ENCODE assay signal across 26 cellular contexts in the genomic region with DNA sequence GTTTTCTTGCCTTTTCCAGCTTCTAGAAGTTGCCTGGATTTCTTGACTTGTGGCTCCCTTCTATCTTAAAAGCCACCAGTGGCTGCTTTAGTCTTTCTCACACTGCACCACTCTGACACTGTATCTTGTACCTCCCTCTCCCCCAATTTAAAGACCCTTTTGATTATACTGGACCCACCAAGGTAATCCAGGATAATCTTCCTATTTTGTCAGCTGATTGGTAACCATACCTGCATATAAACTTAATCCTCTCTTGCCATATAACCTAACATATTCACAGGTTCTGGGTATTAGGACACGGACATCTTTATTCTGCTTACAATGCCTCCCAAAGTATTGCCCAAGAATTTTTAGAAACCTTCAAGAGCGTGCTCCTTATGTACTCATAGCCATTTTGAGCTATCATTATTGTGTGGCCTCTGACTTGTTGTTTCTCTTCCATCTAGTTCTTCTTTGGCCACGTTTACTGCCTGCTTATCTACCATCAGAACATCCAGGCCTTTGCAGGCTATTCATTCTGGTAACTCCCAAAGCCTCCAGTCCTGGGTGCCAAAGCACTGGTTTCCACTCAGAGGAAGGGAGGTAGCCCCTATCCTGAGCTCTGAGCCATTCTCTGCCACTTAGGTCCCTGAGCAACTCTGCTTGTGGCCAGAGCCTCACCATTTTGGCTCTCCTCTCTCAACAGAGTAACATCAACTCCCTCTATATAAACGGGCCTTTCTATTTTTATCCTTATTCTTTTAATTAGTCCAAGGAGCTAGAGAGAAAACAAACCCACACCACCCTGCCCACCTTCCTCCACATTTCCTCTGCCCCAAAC.
"Had no signal": no experiment of that assay in that cellular context is flagged by ENCODE, and none has a peak within 500 bp of the region (broad histone marks: within the 10 kb centered on the region; RNA-seq: fewer than 3 reads in every experiment).

No MANE protein-coding gene starts in this region.

- H3K27ac ChIP-seq: left ventricle myocardium inferior, pancreas, prostate gland, spleen, thyroid gland, transverse colon, upper lobe of left lung, vagina had no signal

- H3K9me3 Mint-ChIP-seq: nephron; stimulated activated memory B cell treated with anti-CD40 and anti-IgM and Interleukin-4, amounts not matched to agents 10 μg/mL and 1 μg/mL and 100 μg/mL, for 72 hours had no signal

- H3K4me3 Mint-ChIP-seq: mesothelial cell of epicardium; naive thymus-derived CD8-positive, alpha-beta T cell; nephron; neural crest cell; stimulated activated memory B cell treated with anti-CD40 and anti-IgM and Interleukin-4, amounts not matched to agents 10 μg/mL and 1 μg/mL and 100 μg/mL, for 72 hours; stimulated activated naive CD8-positive, alpha-beta T cell treated with anti-CD3 and anti-CD28 coated beads, Interleukin-15, amount 100 ng/mL, for 72 hours had no signal

- H3K9me3 ChIP-seq: left ventricle myocardium inferior, pancreas, prostate gland, spleen, thyroid gland, transverse colon, upper lobe of left lung, vagina had no signal

- DNase-seq: islet precursor cell; left ventricle myocardium inferior; mesendoderm; naive thymus-derived CD8-positive, alpha-beta T cell; nucleus accumbens; pancreas; posterior cingulate gyrus; retina; right cardiac atrium; spleen; stimulated activated CD4-positive, alpha-beta T cell treated with anti-CD3 and anti-CD28 coated beads, Interleukin-4, amount 100 ng/mL, for 4 hours; stimulated activated CD8-positive, alpha-beta memory T cell treated with anti-CD3 and anti-CD28 coated beads, Interleukin-4, amount 100 ng/mL, for 48 hours; stimulated activated naive CD4-positive, alpha-beta T cell treated with Interleukin-2 at 50 U/mL for 16 hours; stimulated activated naive CD8-positive, alpha-beta T cell treated with anti-CD3 and anti-CD28 coated beads, Interleukin-15, amount 100 ng/mL, for 72 hours; substantia nigra; thyroid gland; transverse colon; upper lobe of left lung had no signal

- H3K4me1 ChIP-seq: left ventricle myocardium inferior, pancreas, prostate gland, spleen, thyroid gland, transverse colon, upper lobe of left lung, vagina had no signal

- H3K4me3 ChIP-seq: left ventricle myocardium inferior, lung, pancreas, prostate gland, skin epidermis, spleen, thyroid gland, transverse colon, upper lobe of left lung, vagina had no signal

- H3K27me3 ChIP-seq: pancreas, thyroid gland, upper lobe of left lung, vagina had no signal

- H3K4me1 Mint-ChIP-seq: naive thymus-derived CD8-positive, alpha-beta T cell; neural crest cell; stimulated activated memory B cell treated with anti-CD40 and anti-IgM and Interleukin-4, amounts not matched to agents 10 μg/mL and 1 μg/mL and 100 μg/mL, for 72 hours; stimulated activated naive CD8-positive, alpha-beta T cell treated with anti-CD3 and anti-CD28 coated beads, Interleukin-15, amount 100 ng/mL, for 72 hours had no signal

- H3K36me3 Mint-ChIP-seq: naive thymus-derived CD8-positive, alpha-beta T cell; stimulated activated memory B cell treated with anti-CD40 and anti-IgM and Interleukin-4, amounts not matched to agents 10 μg/mL and 1 μg/mL and 100 μg/mL, for 72 hours had no signal

- H3K36me3 ChIP-seq: left ventricle myocardium inferior, pancreas, prostate gland, spleen, thyroid gland, transverse colon, upper lobe of left lung, vagina had no signal

- H3K27ac Mint-ChIP-seq: mesothelial cell of epicardium; naive thymus-derived CD8-positive, alpha-beta T cell; nephron; stimulated activated memory B cell treated with anti-CD40 and anti-IgM and Interleukin-4, amounts not matched to agents 10 μg/mL and 1 μg/mL and 100 μg/mL, for 72 hours; stimulated activated naive CD8-positive, alpha-beta T cell treated with anti-CD3 and anti-CD28 coated beads, Interleukin-15, amount 100 ng/mL, for 72 hours had no signal
